17 cellular contexts compared by ENCODE assay signal in the genomic region with DNA sequence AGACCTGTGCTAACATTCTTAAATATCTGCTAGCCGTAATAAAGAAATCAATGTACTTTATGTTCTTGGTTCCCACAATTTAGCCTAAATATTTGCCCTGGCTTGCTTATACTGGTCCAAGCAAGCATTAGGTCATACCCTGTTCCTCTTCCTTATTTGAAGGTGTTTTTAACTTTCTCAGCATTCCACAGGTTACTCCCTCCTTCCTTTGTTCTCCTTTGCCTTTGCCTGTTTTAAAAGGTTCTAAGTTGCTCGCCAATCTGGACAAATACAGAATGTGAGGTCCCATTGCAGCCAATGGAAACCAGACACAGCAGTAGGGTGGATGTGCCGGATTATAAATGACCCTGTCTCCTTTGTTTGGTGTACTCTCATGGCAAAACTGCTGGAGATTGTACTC.
DNase-seq lines count a peak whose midpoint lies in the region; ATAC-seq, FAIRE-seq and TF ChIP-seq lines count a peak whose summit lies in the region.
"Had no signal": no experiment of that assay in that cellular context is flagged by ENCODE, and none has a peak within 500 bp of the region (broad histone marks: within the 10 kb centered on the region; RNA-seq: fewer than 3 reads in every experiment).

No MANE protein-coding gene starts in this region.

- H3K4me1 ChIP-seq in gastroesophageal sphincter = peaks cover 0 to 13% (median 3%) of the 10 kb centered on the region in 3 donors
- H3K4me1 ChIP-seq in thoracic aorta (ENCODE audit: control insufficient read depth in 1 of 2, low read depth in 2 of 2) = peaks cover 10 to 31% of the 10 kb centered on the region in 2 donors
- H3K4me1 ChIP-seq: A549, Caco-2, HAP-1 had no signal

- no peak overlapping the region for H3K4me3 Mint-ChIP-seq in chondrocyte (ENCODE audit: unreplicated experiment)
- H3K4me3 Mint-ChIP-seq: CD4-positive, alpha-beta T cell had no signal

- DNase-seq in chondrocyte (ENCODE audit: low spot score) (no peak), thoracic aorta (ENCODE audit: low spot score) (no peak), GM12891 (ENCODE audit: insufficient read length, low spot score) (no peak), erythroblast (lab: John Stamatoyannopoulos, UW) (no peak)
- DNase-seq: AML-193; Caco-2; CD4-positive, alpha-beta T cell; GM23248 had no signal

- H3K4me3 ChIP-seq in gastroesophageal sphincter (no peak overlapping the region), thoracic aorta (no peak overlapping the region)
- H3K4me3 ChIP-seq: A549, GM23248, HAP-1 had no signal

- TF ChIP-seq CTCF in chondrocyte (IDR thresholded peaks at IDR 0.05) (no peak), gastroesophageal sphincter (IDR thresholded peaks at IDR 0.05) (no peak), thoracic aorta (IDR thresholded peaks at IDR 0.05) (no peak)

- H3K36me3 Mint-ChIP-seq in chondrocyte (ENCODE audit: low read depth) = no peaks in the 10 kb centered on the region

- H3K4me1 Mint-ChIP-seq in chondrocyte (ENCODE audit: low read depth) = peaks cover 40% of the 10 kb centered on the region

- no peak for FAIRE-seq in GM12891 (lab: Jason Lieb, UNC)
- FAIRE-seq: A549, D721Med, G401.6, GM12892, GM18507 had no signal

- H3K27ac ChIP-seq in gastroesophageal sphincter = peak overlapping the region; percentile 72 to 80 (median 76)
- peak overlapping the region; percentile 69 to 75 for H3K27ac ChIP-seq in thoracic aorta
- H3K27ac ChIP-seq: A549, C4-2B, GM23248 had no signal

- H3K9me3 ChIP-seq in gastroesophageal sphincter (no peaks in the 10 kb centered on the region), thoracic aorta (no peaks in the 10 kb centered on the region)
- H3K9me3 ChIP-seq: A549, Caco-2, HAP-1 had no signal

- no peaks in the 10 kb centered on the region for H3K27me3 ChIP-seq in gastroesophageal sphincter
- no peaks in the 10 kb centered on the region for H3K27me3 ChIP-seq in thoracic aorta (replicated peaks; ENCODE audit: insufficient read depth)

- ATAC-seq in gastroesophageal sphincter = peak; percentile 48
- ATAC-seq in thoracic aorta (ENCODE audit: insufficient number of reproducible peaks, low FRiP score, low read depth) = no peak
- ATAC-seq in SK-N-SH treated with all-trans-retinoic acid at 6 μM for 48 hours = no peak
- ATAC-seq: A549 had no signal

- peaks cover 2% of the 10 kb centered on the region for H3K9me3 Mint-ChIP-seq in chondrocyte (ENCODE audit: low read depth)

- 70 to 90% methylated on average over 3 of the region's 3 CpGs for WGBS in gastroesophageal sphincter (ENCODE audit: low coverage in 1 of 2), 2 donors

- H3K27me3 Mint-ChIP-seq in chondrocyte (ENCODE audit: low read depth) = no peaks in the 10 kb centered on the region
- H3K27me3 Mint-ChIP-seq: CD4-positive, alpha-beta T cell had no signal

- peak overlapping the region; percentile 18 for H3K27ac Mint-ChIP-seq in chondrocyte (ENCODE audit: unreplicated experiment)
- H3K27ac Mint-ChIP-seq: CD4-positive, alpha-beta T cell had no signal

- TF ChIP-seq POLR2A in gastroesophageal sphincter (IDR thresholded peaks at IDR 0.05) = no peak
- TF ChIP-seq POLR2A in GM12891 (IDR thresholded peaks at IDR 0.05; ENCODE audit: low read depth, low read length) = no peak
- no peak for TF ChIP-seq POLR2A in erythroblast (IDR thresholded peaks at IDR 0.05; ENCODE audit: low read length)

- no peaks in the 10 kb centered on the region for H3K36me3 ChIP-seq in gastroesophageal sphincter
- H3K36me3 ChIP-seq in thoracic aorta = no peaks in the 10 kb centered on the region
- H3K36me3 ChIP-seq: HAP-1 had no signal

- no peak for TF ChIP-seq EP300 in gastroesophageal sphincter (IDR thresholded peaks at IDR 0.05)

TF ChIP-seq in GM12891, 5 proteins besides CTCF, POLR2A, EP300 and RAD21:
- TF ChIP-seq TAF1 (IDR thresholded peaks at IDR 0.05; ENCODE audit: low read depth, low read length) (no peak), PAX5 (IDR thresholded peaks at IDR 0.05; ENCODE audit: insufficient read depth, low read length, severe bottlenecking) (no peak), SPI1 (IDR thresholded peaks at IDR 0.05; ENCODE audit: low read depth, low read length) (no peak), POU2F2 (IDR thresholded peaks at IDR 0.05; ENCODE audit: low read depth, low read length) (no peak)
TF ChIP-seq in GM12891: peak in this region for 0.

TF ChIP-seq in SK-N-SH treated with all-trans-retinoic acid at 6 μM for 48 hours, 23 proteins besides CTCF, POLR2A, EP300 and RAD21:
- TF ChIP-seq ZFP30 (CRISPR knock-in tag; IDR thresholded peaks at IDR 0.05) (no peak), SNAI2 (CRISPR knock-in tag; IDR thresholded peaks at IDR 0.05) (no peak), ARNTL (CRISPR knock-in tag; IDR thresholded peaks at IDR 0.05; ENCODE audit: borderline replicate concordance, low read depth) (no peak), ESRRG (CRISPR knock-in tag; IDR thresholded peaks at IDR 0.05) (no peak), BACH2 (CRISPR knock-in tag; IDR thresholded peaks at IDR 0.05; ENCODE audit: borderline replicate concordance) (no peak), CSDC2 (CRISPR knock-in tag; IDR thresholded peaks at IDR 0.05) (no peak), TCF4 (CRISPR knock-in tag; IDR thresholded peaks at IDR 0.05; ENCODE audit: borderline replicate concordance) (no peak), ZNF8 (CRISPR knock-in tag; IDR thresholded peaks at IDR 0.05) (no peak)
- TF ChIP-seq, protein P1, sequence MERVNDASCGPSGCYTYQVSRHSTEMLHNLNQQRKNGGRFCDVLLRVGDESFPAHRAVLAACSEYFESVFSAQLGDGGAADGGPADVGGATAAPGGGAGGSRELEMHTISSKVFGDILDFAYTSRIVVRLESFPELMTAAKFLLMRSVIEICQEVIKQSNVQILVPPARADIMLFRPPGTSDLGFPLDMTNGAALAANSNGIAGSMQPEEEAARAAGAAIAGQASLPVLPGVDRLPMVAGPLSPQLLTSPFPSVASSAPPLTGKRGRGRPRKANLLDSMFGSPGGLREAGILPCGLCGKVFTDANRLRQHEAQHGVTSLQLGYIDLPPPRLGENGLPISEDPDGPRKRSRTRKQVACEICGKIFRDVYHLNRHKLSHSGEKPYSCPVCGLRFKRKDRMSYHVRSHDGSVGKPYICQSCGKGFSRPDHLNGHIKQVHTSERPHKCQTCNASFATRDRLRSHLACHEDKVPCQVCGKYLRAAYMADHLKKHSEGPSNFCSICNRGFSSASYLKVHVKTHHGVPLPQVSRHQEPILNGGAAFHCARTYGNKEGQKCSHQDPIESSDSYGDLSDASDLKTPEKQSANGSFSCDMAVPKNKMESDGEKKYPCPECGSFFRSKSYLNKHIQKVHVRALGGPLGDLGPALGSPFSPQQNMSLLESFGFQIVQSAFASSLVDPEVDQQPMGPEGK (CRISPR knock-in tag; IDR thresholded peaks at IDR 0.05; ENCODE audit: borderline replicate concordance) = no peak
- TF ChIP-seq, protein P2, sequence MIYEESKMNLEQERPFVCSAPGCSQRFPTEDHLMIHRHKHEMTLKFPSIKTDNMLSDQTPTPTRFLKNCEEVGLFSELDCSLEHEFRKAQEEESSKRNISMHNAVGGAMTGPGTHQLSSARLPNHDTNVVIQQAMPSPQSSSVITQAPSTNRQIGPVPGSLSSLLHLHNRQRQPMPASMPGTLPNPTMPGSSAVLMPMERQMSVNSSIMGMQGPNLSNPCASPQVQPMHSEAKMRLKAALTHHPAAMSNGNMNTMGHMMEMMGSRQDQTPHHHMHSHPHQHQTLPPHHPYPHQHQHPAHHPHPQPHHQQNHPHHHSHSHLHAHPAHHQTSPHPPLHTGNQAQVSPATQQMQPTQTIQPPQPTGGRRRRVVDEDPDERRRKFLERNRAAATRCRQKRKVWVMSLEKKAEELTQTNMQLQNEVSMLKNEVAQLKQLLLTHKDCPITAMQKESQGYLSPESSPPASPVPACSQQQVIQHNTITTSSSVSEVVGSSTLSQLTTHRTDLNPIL (CRISPR knock-in tag; IDR thresholded peaks at IDR 0.05; ENCODE audit: low read depth) = no peak
- TF ChIP-seq, protein P3, sequence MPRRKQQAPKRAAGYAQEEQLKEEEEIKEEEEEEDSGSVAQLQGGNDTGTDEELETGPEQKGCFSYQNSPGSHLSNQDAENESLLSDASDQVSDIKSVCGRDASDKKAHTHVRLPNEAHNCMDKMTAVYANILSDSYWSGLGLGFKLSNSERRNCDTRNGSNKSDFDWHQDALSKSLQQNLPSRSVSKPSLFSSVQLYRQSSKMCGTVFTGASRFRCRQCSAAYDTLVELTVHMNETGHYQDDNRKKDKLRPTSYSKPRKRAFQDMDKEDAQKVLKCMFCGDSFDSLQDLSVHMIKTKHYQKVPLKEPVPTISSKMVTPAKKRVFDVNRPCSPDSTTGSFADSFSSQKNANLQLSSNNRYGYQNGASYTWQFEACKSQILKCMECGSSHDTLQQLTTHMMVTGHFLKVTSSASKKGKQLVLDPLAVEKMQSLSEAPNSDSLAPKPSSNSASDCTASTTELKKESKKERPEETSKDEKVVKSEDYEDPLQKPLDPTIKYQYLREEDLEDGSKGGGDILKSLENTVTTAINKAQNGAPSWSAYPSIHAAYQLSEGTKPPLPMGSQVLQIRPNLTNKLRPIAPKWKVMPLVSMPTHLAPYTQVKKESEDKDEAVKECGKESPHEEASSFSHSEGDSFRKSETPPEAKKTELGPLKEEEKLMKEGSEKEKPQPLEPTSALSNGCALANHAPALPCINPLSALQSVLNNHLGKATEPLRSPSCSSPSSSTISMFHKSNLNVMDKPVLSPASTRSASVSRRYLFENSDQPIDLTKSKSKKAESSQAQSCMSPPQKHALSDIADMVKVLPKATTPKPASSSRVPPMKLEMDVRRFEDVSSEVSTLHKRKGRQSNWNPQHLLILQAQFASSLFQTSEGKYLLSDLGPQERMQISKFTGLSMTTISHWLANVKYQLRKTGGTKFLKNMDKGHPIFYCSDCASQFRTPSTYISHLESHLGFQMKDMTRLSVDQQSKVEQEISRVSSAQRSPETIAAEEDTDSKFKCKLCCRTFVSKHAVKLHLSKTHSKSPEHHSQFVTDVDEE (CRISPR knock-in tag; IDR thresholded peaks at IDR 0.05) = no peak
